ENCODE assay signal across 21 cellular contexts in genomic region chr2:28589746-28590463, GRCh38.
"Had no signal": no experiment of that assay in that cellular context is flagged by ENCODE, and none has a peak within 500 bp of the region (broad histone marks: within the 10 kb centered on the region; RNA-seq: fewer than 3 reads in every experiment).

No MANE protein-coding gene starts in this region.

- H3K27ac Mint-ChIP-seq: activated naive CD4-positive, alpha-beta T cell treated with anti-CD3 and anti-CD28 coated beads for 36 hours; activated T-helper 17 cell treated with anti-CD3 and anti-CD28 coated beads, Interleukin-2, amount 50 U/mL, for 72 hours; nephron; T-cell; WTC11 had no signal

- H3K36me3 Mint-ChIP-seq: T-cell, WTC11 had no signal

- H3K27ac ChIP-seq: breast epithelium, dorsolateral prefrontal cortex, esophagus muscularis mucosa, SJCRH30, thoracic aorta, upper lobe of left lung had no signal

- H3K27me3 Mint-ChIP-seq: activated T-helper 17 cell treated with anti-CD3 and anti-CD28 coated beads, Interleukin-2, amount 50 U/mL, for 72 hours had no signal

- H3K9me3 Mint-ChIP-seq: activated naive CD4-positive, alpha-beta T cell treated with anti-CD3 and anti-CD28 coated beads for 36 hours; activated T-helper 17 cell treated with anti-CD3 and anti-CD28 coated beads, Interleukin-2, amount 50 U/mL, for 72 hours; central memory CD8-positive, alpha-beta T cell; nephron; T-cell; WTC11 had no signal

- H3K4me3 ChIP-seq: breast epithelium, dorsolateral prefrontal cortex, esophagus muscularis mucosa, thoracic aorta, upper lobe of left lung had no signal

- H3K4me3 Mint-ChIP-seq: activated naive CD4-positive, alpha-beta T cell treated with anti-CD3 and anti-CD28 coated beads for 36 hours; activated T-helper 17 cell treated with anti-CD3 and anti-CD28 coated beads, Interleukin-2, amount 50 U/mL, for 72 hours; central memory CD8-positive, alpha-beta T cell; nephron; T-cell; WTC11 had no signal

- H3K27me3 ChIP-seq: breast epithelium, dorsolateral prefrontal cortex, esophagus muscularis mucosa, SJCRH30, upper lobe of left lung had no signal

- DNase-seq: activated CD4-positive, alpha-beta T cell treated with anti-CD3 and anti-CD28 coated beads for 4 hours; activated CD4-positive, alpha-beta T cell treated with anti-CD3 and anti-CD28 coated beads, Interleukin-2, amount 50 U/mL, for 48 hours; activated naive CD4-positive, alpha-beta T cell treated with anti-CD3 and anti-CD28 coated beads for 36 hours; dorsolateral prefrontal cortex; hypothalamus; left ventricle myocardium superior; mammary epithelial cell; nucleus accumbens; stimulated activated CD4-positive, alpha-beta T cell treated with anti-CD3 and anti-CD28 coated beads, Interleukin-4, amount 100 ng/mL, for 1 hour; stimulated activated naive CD4-positive, alpha-beta T cell treated with Interleukin-2 at 50 U/mL for 16 hours; T-cell; T1000 had no signal

- H3K36me3 ChIP-seq: breast epithelium, esophagus muscularis mucosa, SJCRH30, thoracic aorta, upper lobe of left lung had no signal

- H3K9me3 ChIP-seq: breast epithelium, esophagus muscularis mucosa, SJCRH30, thoracic aorta, upper lobe of left lung had no signal
